ENCODE assay signal across 18 cellular contexts in the genomic region with DNA sequence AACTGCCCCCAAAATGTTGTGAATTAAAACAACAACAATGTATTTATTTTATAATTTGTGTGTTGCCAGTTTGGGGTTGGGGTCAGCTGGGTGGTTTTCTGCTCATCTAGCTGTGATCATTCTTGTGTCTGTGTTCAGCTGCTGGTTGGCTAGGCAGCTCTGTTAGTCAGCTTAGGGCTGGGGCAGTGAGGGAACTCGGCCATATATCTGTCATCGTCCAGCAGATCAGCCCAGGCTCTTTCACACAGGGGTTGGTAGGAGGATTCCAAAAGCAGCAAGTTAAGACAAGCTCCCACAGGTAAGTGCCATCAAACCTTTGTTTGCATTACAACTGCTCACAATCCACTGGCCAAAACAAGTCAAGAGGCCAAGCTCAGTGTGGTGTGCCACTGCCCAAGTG.
DNase-seq lines count a peak whose midpoint lies in the region; ATAC-seq and TF ChIP-seq lines count a peak whose summit lies in the region.
"Had no signal": no experiment of that assay in that cellular context is flagged by ENCODE, and none has a peak within 500 bp of the region (broad histone marks: within the 10 kb centered on the region; RNA-seq: fewer than 3 reads in every experiment).

No MANE protein-coding gene starts in this region.

- H3F3A ChIP-seq in GM23338 (replicated peaks; ENCODE audit: low read depth): no peaks in the 10 kb centered on the region

- ATAC-seq in GM23338 (no peak), foreskin keratinocyte (peak; percentile 57), HG02763 (IDR thresholded peaks at IDR 0.05; ENCODE audit: unreplicated experiment) (no peak), HG03521 (IDR thresholded peaks at IDR 0.05; ENCODE audit: unreplicated experiment) (no peak)
- ATAC-seq: heart right ventricle; stimulated activated naive B cell treated with anti-CD40 and anti-IgM and Interleukin-4, amounts not matched to agents 10 μg/mL and 1 μg/mL and 100 μg/mL, for 72 hours had no signal

- TF ChIP-seq CTCF in GM23338 (conservative IDR thresholded peaks at IDR 0.05; ENCODE audit: low read depth in 2 of 2) (no peak), foreskin keratinocyte (conservative IDR thresholded peaks at IDR 0.05) (no peak)

- peaks cover 4% of the 10 kb centered on the region for H3K27me3 Mint-ChIP-seq in GM23338 (ENCODE audit: insufficient read depth, low read depth, poor library complexity)

- no peaks in the 10 kb centered on the region for H3K79me2 ChIP-seq in GM23338 (replicated peaks; ENCODE audit: insufficient read depth)

- H3K4me1 ChIP-seq in GM23338 (ENCODE audit: insufficient read depth): peaks cover 6% of the 10 kb centered on the region
- H3K4me1 ChIP-seq in foreskin keratinocyte: no peaks in the 10 kb centered on the region

- no peak overlapping the region for H2AFZ ChIP-seq in GM23338

- no peak overlapping the region for H3K4me3 Mint-ChIP-seq in GM23338
- H3K4me3 Mint-ChIP-seq: activated naive CD4-positive, alpha-beta T cell treated with anti-CD3 and anti-CD28 coated beads, Interleukin-2, amount 10 ng/mL, durations not matched to agents 7 days and 5 days; immature natural killer cell; stimulated activated naive B cell treated with anti-CD40 and anti-IgM and Interleukin-4, amounts not matched to agents 10 μg/mL and 1 μg/mL and 100 μg/mL, for 72 hours had no signal

- H3K27me3 ChIP-seq in GM23338 (ENCODE audit: insufficient read depth): no peaks in the 10 kb centered on the region
- H3K27me3 ChIP-seq in foreskin keratinocyte: peaks cover 10% of the 10 kb centered on the region
- H3K27me3 ChIP-seq: heart right ventricle, sigmoid colon, thyroid gland had no signal

- no peak overlapping the region for H3K4me2 ChIP-seq in GM23338

- peaks cover 28% of the 10 kb centered on the region for H3K4me1 Mint-ChIP-seq in GM23338

- no peak overlapping the region for H3K27ac ChIP-seq in GM23338 (ENCODE audit: low read depth)
- no peak overlapping the region for H3K27ac ChIP-seq in foreskin keratinocyte
- H3K27ac ChIP-seq: heart right ventricle, sigmoid colon, thyroid gland, VCaP had no signal

- no peaks in the 10 kb centered on the region for H4K20me1 ChIP-seq in GM23338 (replicated peaks; ENCODE audit: insufficient read depth)

- no peaks in the 10 kb centered on the region for H3K36me3 Mint-ChIP-seq in GM23338 (ENCODE audit: low read depth)
- H3K36me3 Mint-ChIP-seq: activated naive CD4-positive, alpha-beta T cell treated with anti-CD3 and anti-CD28 coated beads, Interleukin-2, amount 10 ng/mL, durations not matched to agents 7 days and 5 days; immature natural killer cell had no signal

- H3K4me3 ChIP-seq in GM23338: no peak overlapping the region
- H3K4me3 ChIP-seq: heart right ventricle, sigmoid colon, thyroid gland had no signal

- no peaks in the 10 kb centered on the region for H3K9me2 ChIP-seq in GM23338 (ENCODE audit: insufficient read depth)

- DNase-seq in DMS53 treated with DMSO at 0.1 percent for 48 hours (lab: John Stamatoyannopoulos, UW; ENCODE audit: unreplicated experiment) (peak; percentile 50), GM23338 (ENCODE audit: low spot score) (no peak), SHP77 treated with DMSO at 0.1 percent for 48 hours (lab: John Stamatoyannopoulos, UW) (peak; percentile 21), foreskin keratinocyte (peak; percentile 57 to 83), occipital lobe (lab: John Stamatoyannopoulos, UW) (no peak)
- DNase-seq: activated CD4-positive, alpha-beta T cell treated with anti-CD3 and anti-CD28 coated beads, Interleukin-2, amount 50 U/mL, for 4 hours; activated naive CD4-positive, alpha-beta T cell treated with anti-CD3 and anti-CD28 coated beads, Interleukin-2, amount 10 ng/mL, durations not matched to agents 7 days and 5 days; activated T-cell treated with anti-CD3 and anti-CD28 coated beads, Interleukin-2, amount 50 U/mL, for 1 hour; heart right ventricle; immature natural killer cell; NCI-H2029 treated with DMSO at 0.1 percent for 48 hours; Right ventricle myocardium superior; sigmoid colon; stimulated activated naive B cell treated with anti-CD40 and anti-IgM and Interleukin-4, amounts not matched to agents 10 μg/mL and 1 μg/mL and 100 μg/mL, for 72 hours; thyroid gland had no signal

- no peaks in the 10 kb centered on the region for H3K36me3 ChIP-seq in GM23338 (ENCODE audit: insufficient read depth)
- H3K36me3 ChIP-seq: heart right ventricle, sigmoid colon, thyroid gland had no signal

- no peaks in the 10 kb centered on the region; the same call in 2 of the 3 replicates for H3K9me3 Mint-ChIP-seq in GM23338
- H3K9me3 Mint-ChIP-seq: activated naive CD4-positive, alpha-beta T cell treated with anti-CD3 and anti-CD28 coated beads, Interleukin-2, amount 10 ng/mL, durations not matched to agents 7 days and 5 days; immature natural killer cell had no signal

- H3K27ac Mint-ChIP-seq in GM23338: no peak overlapping the region
- H3K27ac Mint-ChIP-seq: activated naive CD4-positive, alpha-beta T cell treated with anti-CD3 and anti-CD28 coated beads, Interleukin-2, amount 10 ng/mL, durations not matched to agents 7 days and 5 days; immature natural killer cell; stimulated activated naive B cell treated with anti-CD40 and anti-IgM and Interleukin-4, amounts not matched to agents 10 μg/mL and 1 μg/mL and 100 μg/mL, for 72 hours had no signal

TF ChIP-seq in GM23338, 12 proteins besides CTCF, POLR2A, EP300 and RAD21:
- TF ChIP-seq ZNF331 (CRISPR knock-in tag; IDR thresholded peaks at IDR 0.05; ENCODE audit: low read depth): peak; percentile 91
- TF ChIP-seq, protein P1, sequence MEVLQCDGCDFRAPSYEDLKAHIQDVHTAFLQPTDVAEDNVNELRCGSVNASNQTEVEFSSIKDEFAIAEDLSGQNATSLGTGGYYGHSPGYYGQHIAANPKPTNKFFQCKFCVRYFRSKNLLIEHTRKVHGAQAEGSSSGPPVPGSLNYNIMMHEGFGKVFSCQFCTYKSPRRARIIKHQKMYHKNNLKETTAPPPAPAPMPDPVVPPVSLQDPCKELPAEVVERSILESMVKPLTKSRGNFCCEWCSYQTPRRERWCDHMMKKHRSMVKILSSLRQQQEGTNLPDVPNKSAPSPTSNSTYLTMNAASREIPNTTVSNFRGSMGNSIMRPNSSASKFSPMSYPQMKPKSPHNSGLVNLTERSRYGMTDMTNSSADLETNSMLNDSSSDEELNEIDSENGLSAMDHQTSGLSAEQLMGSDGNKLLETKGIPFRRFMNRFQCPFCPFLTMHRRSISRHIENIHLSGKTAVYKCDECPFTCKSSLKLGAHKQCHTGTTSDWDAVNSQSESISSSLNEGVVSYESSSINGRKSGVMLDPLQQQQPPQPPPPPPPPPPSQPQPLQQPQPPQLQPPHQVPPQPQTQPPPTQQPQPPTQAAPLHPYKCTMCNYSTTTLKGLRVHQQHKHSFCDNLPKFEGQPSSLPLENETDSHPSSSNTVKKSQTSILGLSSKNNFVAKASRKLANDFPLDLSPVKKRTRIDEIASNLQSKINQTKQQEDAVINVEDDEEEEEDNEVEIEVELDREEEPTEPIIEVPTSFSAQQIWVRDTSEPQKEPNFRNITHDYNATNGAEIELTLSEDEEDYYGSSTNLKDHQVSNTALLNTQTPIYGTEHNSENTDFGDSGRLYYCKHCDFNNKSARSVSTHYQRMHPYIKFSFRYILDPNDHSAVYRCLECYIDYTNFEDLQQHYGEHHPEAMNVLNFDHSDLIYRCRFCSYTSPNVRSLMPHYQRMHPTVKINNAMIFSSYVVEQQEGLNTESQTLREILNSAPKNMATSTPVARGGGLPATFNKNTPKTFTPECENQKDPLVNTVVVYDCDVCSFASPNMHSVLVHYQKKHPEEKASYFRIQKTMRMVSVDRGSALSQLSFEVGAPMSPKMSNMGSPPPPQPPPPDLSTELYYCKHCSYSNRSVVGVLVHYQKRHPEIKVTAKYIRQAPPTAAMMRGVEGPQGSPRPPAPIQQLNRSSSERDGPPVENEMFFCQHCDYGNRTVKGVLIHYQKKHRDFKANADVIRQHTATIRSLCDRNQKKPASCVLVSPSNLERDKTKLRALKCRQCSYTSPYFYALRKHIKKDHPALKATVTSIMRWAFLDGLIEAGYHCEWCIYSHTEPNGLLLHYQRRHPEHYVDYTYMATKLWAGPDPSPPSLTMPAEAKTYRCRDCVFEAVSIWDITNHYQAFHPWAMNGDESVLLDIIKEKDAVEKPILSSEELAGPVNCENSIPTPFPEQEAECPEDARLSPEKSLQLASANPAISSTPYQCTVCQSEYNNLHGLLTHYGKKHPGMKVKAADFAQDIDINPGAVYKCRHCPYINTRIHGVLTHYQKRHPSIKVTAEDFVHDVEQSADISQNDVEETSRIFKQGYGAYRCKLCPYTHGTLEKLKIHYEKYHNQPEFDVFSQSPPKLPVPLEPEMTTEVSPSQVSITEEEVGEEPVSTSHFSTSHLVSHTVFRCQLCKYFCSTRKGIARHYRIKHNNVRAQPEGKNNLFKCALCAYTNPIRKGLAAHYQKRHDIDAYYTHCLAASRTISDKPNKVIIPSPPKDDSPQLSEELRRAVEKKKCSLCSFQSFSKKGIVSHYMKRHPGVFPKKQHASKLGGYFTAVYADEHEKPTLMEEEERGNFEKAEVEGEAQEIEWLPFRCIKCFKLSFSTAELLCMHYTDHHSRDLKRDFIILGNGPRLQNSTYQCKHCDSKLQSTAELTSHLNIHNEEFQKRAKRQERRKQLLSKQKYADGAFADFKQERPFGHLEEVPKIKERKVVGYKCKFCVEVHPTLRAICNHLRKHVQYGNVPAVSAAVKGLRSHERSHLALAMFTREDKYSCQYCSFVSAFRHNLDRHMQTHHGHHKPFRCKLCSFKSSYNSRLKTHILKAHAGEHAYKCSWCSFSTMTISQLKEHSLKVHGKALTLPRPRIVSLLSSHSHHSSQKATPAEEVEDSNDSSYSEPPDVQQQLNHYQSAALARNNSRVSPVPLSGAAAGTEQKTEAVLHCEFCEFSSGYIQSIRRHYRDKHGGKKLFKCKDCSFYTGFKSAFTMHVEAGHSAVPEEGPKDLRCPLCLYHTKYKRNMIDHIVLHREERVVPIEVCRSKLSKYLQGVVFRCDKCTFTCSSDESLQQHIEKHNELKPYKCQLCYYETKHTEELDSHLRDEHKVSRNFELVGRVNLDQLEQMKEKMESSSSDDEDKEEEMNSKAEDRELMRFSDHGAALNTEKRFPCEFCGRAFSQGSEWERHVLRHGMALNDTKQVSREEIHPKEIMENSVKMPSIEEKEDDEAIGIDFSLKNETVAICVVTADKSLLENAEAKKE (CRISPR knock-in tag; IDR thresholded peaks at IDR 0.05): no peak
TF ChIP-seq in GM23338: peak in this region for 1.

Comparison
In these comparisons a context has a peak if more than half of its experiments do, and no peak if none do; other contexts are left out.
1. DNase-seq: peak in DMS53 treated with DMSO at 0.1 percent for 48 hours (single experiment), SHP77 treated with DMSO at 0.1 percent for 48 hours (single experiment) and foreskin keratinocyte (2 of 2); none in GM23338 (single experiment) and occipital lobe (single experiment).